ENCODE assay signal across 8 cellular contexts in genomic region chr10:16950686-16951681, GRCh38.
A peak's percentile ranks its signal among the peaks of the same experiment; 100 is the strongest.
DNase-seq lines count a peak whose midpoint lies in the region; ATAC-seq and TF ChIP-seq lines count a peak whose summit lies in the region.

No MANE protein-coding gene starts in this region.

- H3K4me3 ChIP-seq in astrocyte of the spinal cord (ENCODE audit: low read depth, low read length) (no peak overlapping the region), left lung (no peak overlapping the region)

- ATAC-seq in left lung (peak; percentile 13), HG03039 (IDR thresholded peaks at IDR 0.05; ENCODE audit: unreplicated experiment) (no peak), HG02973 (IDR thresholded peaks at IDR 0.05; ENCODE audit: unreplicated experiment) (no peak)

- no peaks in the 10 kb centered on the region for H3K36me3 ChIP-seq in left lung

- peaks cover 5% of the 10 kb centered on the region for H3K27me3 Mint-ChIP-seq in T-helper 2 cell treated with Interferon-gamma antibody and Interleukin-4, amounts not matched to agents 5 μg/mL and 100 μg/mL, for 36 hours (ENCODE audit: low read depth)

- H3K9me3 Mint-ChIP-seq in T-helper 2 cell treated with Interferon-gamma antibody and Interleukin-4, amounts not matched to agents 5 μg/mL and 100 μg/mL, for 36 hours = no peaks in the 10 kb centered on the region

- no peak for TF ChIP-seq CTCF in astrocyte of the spinal cord (IDR thresholded peaks at IDR 0.05; ENCODE audit: low read depth, low read length)
- no peak for TF ChIP-seq CTCF in left lung (IDR thresholded peaks at IDR 0.05)

- H3K4me3 Mint-ChIP-seq in T-helper 2 cell treated with Interferon-gamma antibody and Interleukin-4, amounts not matched to agents 5 μg/mL and 100 μg/mL, for 36 hours = no peak overlapping the region

- H3K4me1 ChIP-seq in left lung = peaks cover 0 to 2% of the 10 kb centered on the region in 2 donors

- no peaks in the 10 kb centered on the region for H3K9me3 ChIP-seq in left lung

- no peak overlapping the region for H3K27ac Mint-ChIP-seq in T-helper 2 cell treated with Interferon-gamma antibody and Interleukin-4, amounts not matched to agents 5 μg/mL and 100 μg/mL, for 36 hours

- DNase-seq in AG20443 (ENCODE audit: low spot score) = peak; percentile 67
- peak; percentile 16 for DNase-seq in HK-2 (ENCODE audit: unreplicated experiment)
- peak; percentile 82 for DNase-seq in astrocyte of the spinal cord (ENCODE audit: low read depth, low spot score)
- no peak for DNase-seq in left lung
- DNase-seq in T-helper 2 cell treated with Interferon-gamma antibody and Interleukin-4, amounts not matched to agents 5 μg/mL and 100 μg/mL, for 36 hours (ENCODE audit: low spot score) = no peak
- DNase-seq in NCI-H1417 treated with DMSO at 0.1 percent for 48 hours (lab: John Stamatoyannopoulos, UW) = no peak

- no peak overlapping the region for H3K27ac ChIP-seq in left lung

- in situ Hi-C loops in astrocyte of the spinal cord (cut with HindIII; ENCODE audit: low sequenced_read_pairs) = no loop called here

- intact Hi-C loops in left lung (cut with DNase I) = no loop called here

- H3K4me1 Mint-ChIP-seq in T-helper 2 cell treated with Interferon-gamma antibody and Interleukin-4, amounts not matched to agents 5 μg/mL and 100 μg/mL, for 36 hours (ENCODE audit: low read depth) = peaks cover 7% of the 10 kb centered on the region

- H3K27me3 ChIP-seq in left lung = no peaks in the 10 kb centered on the region

- H3K36me3 Mint-ChIP-seq in T-helper 2 cell treated with Interferon-gamma antibody and Interleukin-4, amounts not matched to agents 5 μg/mL and 100 μg/mL, for 36 hours (ENCODE audit: low read depth) = no peaks in the 10 kb centered on the region

Comparison
In these comparisons a context has a peak if more than half of its experiments do, and no peak if none do; other contexts are left out.
1. DNase-seq: peak in AG20443 (single experiment), HK-2 (single experiment) and astrocyte of the spinal cord (single experiment); none in left lung (0 of 2), T-helper 2 cell treated with Interferon-gamma antibody and Interleukin-4, amounts not matched to agents 5 μg/mL and 100 μg/mL, for 36 hours (single experiment) and NCI-H1417 treated with DMSO at 0.1 percent for 48 hours (single experiment).